Comparison of ENCODE assay signal across 1 cellular context in genomic region chr19:48469056-48469881, GRCh38.
TF ChIP-seq lines count a peak whose summit lies in the region.

Gene CYTH2 (plus strand): TSS chr19:48469369. CDS start chr19:48469508, 139 bp downstream.

TF ChIP-seq in GM12878, 131 proteins besides CTCF, POLR2A, EP300 and RAD21 (continued from another document and continues in another):
- TF ChIP-seq RAD51 (IDR thresholded peaks at IDR 0.05) (no peak), CBFB (IDR thresholded peaks at IDR 0.05; ENCODE audit: low read depth) (no peak), WRNIP1 (IDR thresholded peaks at IDR 0.05; ENCODE audit: borderline replicate concordance, low read depth, low read length) (no peak), NR2C2 (IDR thresholded peaks at IDR 0.05; ENCODE audit: borderline replicate concordance, control insufficient read depth, insufficient read length, low read depth) (no peak), KDM1A (IDR thresholded peaks at IDR 0.05; ENCODE audit: borderline replicate concordance) (no peak), MXI1 (IDR thresholded peaks at IDR 0.05; ENCODE audit: low read depth, low read length) (no peak), ZNF207 (IDR thresholded peaks at IDR 0.05; ENCODE audit: borderline replicate concordance) (peak; percentile 84), ZZZ3 (IDR thresholded peaks at IDR 0.05; ENCODE audit: control insufficient read depth, insufficient read length, low read depth) (no peak), PML (IDR thresholded peaks at IDR 0.05; ENCODE audit: low read length) (peak; percentile 51; the same call in 1 of the 2 replicates), FOS (IDR thresholded peaks at IDR 0.05; ENCODE audit: borderline replicate concordance, extremely low read depth, insufficient read length) (peak; percentile 83), ZSCAN29 (IDR thresholded peaks at IDR 0.05) (no peak), FOXK2 (IDR thresholded peaks at IDR 0.05) (0 out of 2 replicates have a peak, but pooled peaks have one; percentile 2), SP1 (IDR thresholded peaks at IDR 0.05; ENCODE audit: low read depth, low read length) (peak; percentile 99), TCF3 (IDR thresholded peaks at IDR 0.05; ENCODE audit: borderline replicate concordance, insufficient read depth, low read depth, low read length) (peak; percentile 43; the same call in 1 of the 2 replicates), ZBED1 (IDR thresholded peaks at IDR 0.05; ENCODE audit: borderline replicate concordance) (no peak), TAF1 (IDR thresholded peaks at IDR 0.05; ENCODE audit: borderline replicate concordance, low read depth, low read length) (peak; percentile 93), BCL11A (IDR thresholded peaks at IDR 0.05; ENCODE audit: low read depth, low read length) (no peak), RELA (IDR thresholded peaks at IDR 0.05; ENCODE audit: borderline replicate concordance, partially characterized antibody) (no peak), RCOR1 (conservative IDR thresholded peaks at IDR 0.05; ENCODE audit: low read depth, low read length) (0 out of 2 replicates have a peak, but pooled peaks have one; percentile 44), ZBTB11 (CRISPR knock-in tag; IDR thresholded peaks at IDR 0.05) (peak; percentile 58), JUNB (IDR thresholded peaks at IDR 0.05) (no peak), NBN (IDR thresholded peaks at IDR 0.05) (peak; percentile 79), MEF2A (IDR thresholded peaks at IDR 0.05; ENCODE audit: insufficient read depth, low read depth, low read length) (no peak), SUZ12 (IDR thresholded peaks at IDR 0.05; ENCODE audit: unreplicated experiment) (no peak), IKZF2 (IDR thresholded peaks at IDR 0.05) (peak; percentile 15 to 27; a peak in 2 of 4 replicates), ZNF274 (IDR thresholded peaks at IDR 0.05; ENCODE audit: insufficient read depth, insufficient read length) (no peak), MAX (IDR thresholded peaks at IDR 0.05; ENCODE audit: low read depth, low read length) (no peak), HDGF (IDR thresholded peaks at IDR 0.05) (0 out of 2 replicates have a peak, but pooled peaks have one; percentile 2), FOXM1 (IDR thresholded peaks at IDR 0.05; ENCODE audit: low read depth, low read length) (no peak), HDAC2 (IDR thresholded peaks at IDR 0.05) (no peak), CBX3 (IDR thresholded peaks at IDR 0.05; ENCODE audit: borderline replicate concordance, low read depth) (no peak), CEBPB (IDR thresholded peaks at IDR 0.05; ENCODE audit: borderline replicate concordance in 1 of 2, low read depth in 2 of 2, low read length in 2 of 2) (no peak), SMAD1 (IDR thresholded peaks at IDR 0.05; ENCODE audit: low read depth, partially characterized antibody) (peak; percentile 23), ELK1 (IDR thresholded peaks at IDR 0.05; ENCODE audit: low read depth, low read length) (peak; percentile 56), NR2C1 (IDR thresholded peaks at IDR 0.05) (0 out of 2 replicates have a peak, but pooled peaks have one; percentile 2), MTA2 (IDR thresholded peaks at IDR 0.05; ENCODE audit: low read depth) (no peak), EZH2 (IDR thresholded peaks at IDR 0.05; ENCODE audit: borderline replicate concordance, control insufficient read depth, low read depth, low read length) (no peak), STAT3 (IDR thresholded peaks at IDR 0.05; ENCODE audit: low read depth, low read length) (no peak), RBBP5 (conservative IDR thresholded peaks at IDR 0.05) (no peak), ZNF384 (IDR thresholded peaks at IDR 0.05; ENCODE audit: borderline replicate concordance, low read depth, low read length) (no peak), PAX8 (IDR thresholded peaks at IDR 0.05) (no peak), SMC3 (IDR thresholded peaks at IDR 0.05; ENCODE audit: borderline replicate concordance, low read length) (no peak), STAT1 (conservative IDR thresholded peaks at IDR 0.05) (0 out of 2 replicates have a peak, but pooled peaks have one; percentile 76), CBX5 (IDR thresholded peaks at IDR 0.05; ENCODE audit: low read depth) (no peak), ATF7 (IDR thresholded peaks at IDR 0.05; ENCODE audit: low read depth) (no peak; the same call in 1 of the 2 replicates), RB1 (IDR thresholded peaks at IDR 0.05; ENCODE audit: borderline replicate concordance) (peak; percentile 77; the same call in 1 of the 2 replicates), TCF12 (IDR thresholded peaks at IDR 0.05; ENCODE audit: low read depth, low read length) (no peak), SMARCA5 (IDR thresholded peaks at IDR 0.05) (peak; percentile 45; the same call in 1 of the 2 replicates)
- TF ChIP-seq, protein P1, sequence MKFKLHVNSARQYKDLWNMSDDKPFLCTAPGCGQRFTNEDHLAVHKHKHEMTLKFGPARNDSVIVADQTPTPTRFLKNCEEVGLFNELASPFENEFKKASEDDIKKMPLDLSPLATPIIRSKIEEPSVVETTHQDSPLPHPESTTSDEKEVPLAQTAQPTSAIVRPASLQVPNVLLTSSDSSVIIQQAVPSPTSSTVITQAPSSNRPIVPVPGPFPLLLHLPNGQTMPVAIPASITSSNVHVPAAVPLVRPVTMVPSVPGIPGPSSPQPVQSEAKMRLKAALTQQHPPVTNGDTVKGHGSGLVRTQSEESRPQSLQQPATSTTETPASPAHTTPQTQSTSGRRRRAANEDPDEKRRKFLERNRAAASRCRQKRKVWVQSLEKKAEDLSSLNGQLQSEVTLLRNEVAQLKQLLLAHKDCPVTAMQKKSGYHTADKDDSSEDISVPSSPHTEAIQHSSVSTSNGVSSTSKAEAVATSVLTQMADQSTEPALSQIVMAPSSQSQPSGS (IDR thresholded peaks at IDR 0.05; ENCODE audit: low read length): no peak
- TF ChIP-seq, protein P2, sequence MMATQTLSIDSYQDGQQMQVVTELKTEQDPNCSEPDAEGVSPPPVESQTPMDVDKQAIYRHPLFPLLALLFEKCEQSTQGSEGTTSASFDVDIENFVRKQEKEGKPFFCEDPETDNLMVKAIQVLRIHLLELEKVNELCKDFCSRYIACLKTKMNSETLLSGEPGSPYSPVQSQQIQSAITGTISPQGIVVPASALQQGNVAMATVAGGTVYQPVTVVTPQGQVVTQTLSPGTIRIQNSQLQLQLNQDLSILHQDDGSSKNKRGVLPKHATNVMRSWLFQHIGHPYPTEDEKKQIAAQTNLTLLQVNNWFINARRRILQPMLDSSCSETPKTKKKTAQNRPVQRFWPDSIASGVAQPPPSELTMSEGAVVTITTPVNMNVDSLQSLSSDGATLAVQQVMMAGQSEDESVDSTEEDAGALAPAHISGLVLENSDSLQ (IDR thresholded peaks at IDR 0.05): peak; percentile 100
- TF ChIP-seq, protein P3, sequence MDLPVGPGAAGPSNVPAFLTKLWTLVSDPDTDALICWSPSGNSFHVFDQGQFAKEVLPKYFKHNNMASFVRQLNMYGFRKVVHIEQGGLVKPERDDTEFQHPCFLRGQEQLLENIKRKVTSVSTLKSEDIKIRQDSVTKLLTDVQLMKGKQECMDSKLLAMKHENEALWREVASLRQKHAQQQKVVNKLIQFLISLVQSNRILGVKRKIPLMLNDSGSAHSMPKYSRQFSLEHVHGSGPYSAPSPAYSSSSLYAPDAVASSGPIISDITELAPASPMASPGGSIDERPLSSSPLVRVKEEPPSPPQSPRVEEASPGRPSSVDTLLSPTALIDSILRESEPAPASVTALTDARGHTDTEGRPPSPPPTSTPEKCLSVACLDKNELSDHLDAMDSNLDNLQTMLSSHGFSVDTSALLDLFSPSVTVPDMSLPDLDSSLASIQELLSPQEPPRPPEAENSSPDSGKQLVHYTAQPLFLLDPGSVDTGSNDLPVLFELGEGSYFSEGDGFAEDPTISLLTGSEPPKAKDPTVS (IDR thresholded peaks at IDR 0.05; ENCODE audit: low read depth, low read length): no peak
- TF ChIP-seq, protein P4, sequence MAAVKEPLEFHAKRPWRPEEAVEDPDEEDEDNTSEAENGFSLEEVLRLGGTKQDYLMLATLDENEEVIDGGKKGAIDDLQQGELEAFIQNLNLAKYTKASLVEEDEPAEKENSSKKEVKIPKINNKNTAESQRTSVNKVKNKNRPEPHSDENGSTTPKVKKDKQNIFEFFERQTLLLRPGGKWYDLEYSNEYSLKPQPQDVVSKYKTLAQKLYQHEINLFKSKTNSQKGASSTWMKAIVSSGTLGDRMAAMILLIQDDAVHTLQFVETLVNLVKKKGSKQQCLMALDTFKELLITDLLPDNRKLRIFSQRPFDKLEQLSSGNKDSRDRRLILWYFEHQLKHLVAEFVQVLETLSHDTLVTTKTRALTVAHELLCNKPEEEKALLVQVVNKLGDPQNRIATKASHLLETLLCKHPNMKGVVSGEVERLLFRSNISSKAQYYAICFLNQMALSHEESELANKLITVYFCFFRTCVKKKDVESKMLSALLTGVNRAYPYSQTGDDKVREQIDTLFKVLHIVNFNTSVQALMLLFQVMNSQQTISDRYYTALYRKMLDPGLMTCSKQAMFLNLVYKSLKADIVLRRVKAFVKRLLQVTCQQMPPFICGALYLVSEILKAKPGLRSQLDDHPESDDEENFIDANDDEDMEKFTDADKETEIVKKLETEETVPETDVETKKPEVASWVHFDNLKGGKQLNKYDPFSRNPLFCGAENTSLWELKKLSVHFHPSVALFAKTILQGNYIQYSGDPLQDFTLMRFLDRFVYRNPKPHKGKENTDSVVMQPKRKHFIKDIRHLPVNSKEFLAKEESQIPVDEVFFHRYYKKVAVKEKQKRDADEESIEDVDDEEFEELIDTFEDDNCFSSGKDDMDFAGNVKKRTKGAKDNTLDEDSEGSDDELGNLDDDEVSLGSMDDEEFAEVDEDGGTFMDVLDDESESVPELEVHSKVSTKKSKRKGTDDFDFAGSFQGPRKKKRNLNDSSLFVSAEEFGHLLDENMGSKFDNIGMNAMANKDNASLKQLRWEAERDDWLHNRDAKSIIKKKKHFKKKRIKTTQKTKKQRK (IDR thresholded peaks at IDR 0.05; ENCODE audit: low read depth, low read length): peak; percentile 97
- TF ChIP-seq, protein P5, sequence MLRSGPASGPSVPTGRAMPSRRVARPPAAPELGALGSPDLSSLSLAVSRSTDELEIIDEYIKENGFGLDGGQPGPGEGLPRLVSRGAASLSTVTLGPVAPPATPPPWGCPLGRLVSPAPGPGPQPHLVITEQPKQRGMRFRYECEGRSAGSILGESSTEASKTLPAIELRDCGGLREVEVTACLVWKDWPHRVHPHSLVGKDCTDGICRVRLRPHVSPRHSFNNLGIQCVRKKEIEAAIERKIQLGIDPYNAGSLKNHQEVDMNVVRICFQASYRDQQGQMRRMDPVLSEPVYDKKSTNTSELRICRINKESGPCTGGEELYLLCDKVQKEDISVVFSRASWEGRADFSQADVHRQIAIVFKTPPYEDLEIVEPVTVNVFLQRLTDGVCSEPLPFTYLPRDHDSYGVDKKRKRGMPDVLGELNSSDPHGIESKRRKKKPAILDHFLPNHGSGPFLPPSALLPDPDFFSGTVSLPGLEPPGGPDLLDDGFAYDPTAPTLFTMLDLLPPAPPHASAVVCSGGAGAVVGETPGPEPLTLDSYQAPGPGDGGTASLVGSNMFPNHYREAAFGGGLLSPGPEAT (IDR thresholded peaks at IDR 0.05; ENCODE audit: low read depth): peak; percentile 89
- TF ChIP-seq, protein P6, sequence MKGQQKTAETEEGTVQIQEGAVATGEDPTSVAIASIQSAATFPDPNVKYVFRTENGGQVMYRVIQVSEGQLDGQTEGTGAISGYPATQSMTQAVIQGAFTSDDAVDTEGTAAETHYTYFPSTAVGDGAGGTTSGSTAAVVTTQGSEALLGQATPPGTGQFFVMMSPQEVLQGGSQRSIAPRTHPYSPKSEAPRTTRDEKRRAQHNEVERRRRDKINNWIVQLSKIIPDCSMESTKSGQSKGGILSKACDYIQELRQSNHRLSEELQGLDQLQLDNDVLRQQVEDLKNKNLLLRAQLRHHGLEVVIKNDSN (IDR thresholded peaks at IDR 0.05; ENCODE audit: borderline replicate concordance, extremely low read length, insufficient read depth, low read depth, low read length): no peak
